23 cellular contexts compared by ENCODE assay signal in the genomic region with DNA sequence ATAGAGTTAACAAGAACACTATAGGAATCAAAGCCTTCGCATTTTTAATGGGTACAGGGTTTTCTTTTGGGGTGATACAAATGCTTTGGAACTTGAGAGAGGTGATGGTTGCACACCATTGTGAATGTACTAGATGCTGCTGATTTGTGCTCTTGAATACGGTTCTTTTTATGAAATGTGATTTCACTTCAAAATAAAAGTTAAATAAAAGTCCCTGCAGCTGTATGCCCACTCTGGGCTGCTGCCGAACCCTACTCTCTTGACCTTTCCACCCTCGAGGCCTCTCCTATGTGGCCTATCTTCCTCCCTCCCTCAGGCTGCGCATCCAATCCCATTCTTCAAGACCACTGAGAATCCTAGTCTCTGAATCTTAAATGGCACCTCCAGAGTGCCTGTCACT.
"Had no signal": no experiment of that assay in that cellular context is flagged by ENCODE, and none has a peak within 500 bp of the region (broad histone marks: within the 10 kb centered on the region; RNA-seq: fewer than 3 reads in every experiment).

No MANE protein-coding gene starts in this region.

- H3K27me3 ChIP-seq: hepatocyte, right lobe of liver, thyroid gland, vagina had no signal

- H3K4me1 ChIP-seq: gastroesophageal sphincter, parathyroid adenoma, right lobe of liver, suprapubic skin, vagina had no signal

- H3K79me2 ChIP-seq: hepatocyte, parathyroid adenoma had no signal

- ATAC-seq: esophagus mucosa; gastroesophageal sphincter; left lobe of liver; natural killer cell; right lobe of liver; stimulated activated naive CD8-positive, alpha-beta T cell treated with anti-CD3 and anti-CD28 coated beads, Interleukin-15, amount 100 ng/mL, for 72 hours had no signal

- H2AFZ ChIP-seq: hepatocyte, parathyroid adenoma had no signal

- H3K36me3 ChIP-seq: gastroesophageal sphincter, heart left ventricle, right lobe of liver, suprapubic skin, thyroid gland, vagina had no signal

- H3K9ac ChIP-seq: parathyroid adenoma had no signal

- H3K9me3 ChIP-seq: heart left ventricle, right lobe of liver, suprapubic skin, thyroid gland, vagina had no signal

- DNase-seq: cortex of kidney; effector CD8-positive, alpha-beta T cell; foreskin fibroblast; heart left ventricle; kidney; natural killer cell; right lobe of liver; small intestine; stimulated activated CD4-positive, alpha-beta T cell treated with anti-CD3 and anti-CD28 coated beads, Interleukin-15, amount 100 ng/mL, for 24 hours; stimulated activated CD4-positive, alpha-beta T cell treated with anti-CD3 and anti-CD28 coated beads, Interleukin-2, amount 100 ng/mL, for 48 hours; stimulated activated naive CD4-positive, alpha-beta T cell; stimulated activated naive CD8-positive, alpha-beta T cell treated with anti-CD3 and anti-CD28 coated beads, Interleukin-15, amount 100 ng/mL, for 72 hours; thyroid gland; trophoblast cell had no signal

- H3K4me3 ChIP-seq: gastroesophageal sphincter, heart left ventricle, hepatocyte, lung, right lobe of liver, suprapubic skin, thyroid gland, vagina had no signal

- H3K4me2 ChIP-seq: hepatocyte had no signal

- FAIRE-seq: kidney, small intestine had no signal

- H3K27ac ChIP-seq: epithelial cell of prostate, gastroesophageal sphincter, heart left ventricle, hepatocyte, parathyroid adenoma, right lobe of liver, suprapubic skin, thyroid gland, vagina had no signal
